In the genomic region with DNA sequence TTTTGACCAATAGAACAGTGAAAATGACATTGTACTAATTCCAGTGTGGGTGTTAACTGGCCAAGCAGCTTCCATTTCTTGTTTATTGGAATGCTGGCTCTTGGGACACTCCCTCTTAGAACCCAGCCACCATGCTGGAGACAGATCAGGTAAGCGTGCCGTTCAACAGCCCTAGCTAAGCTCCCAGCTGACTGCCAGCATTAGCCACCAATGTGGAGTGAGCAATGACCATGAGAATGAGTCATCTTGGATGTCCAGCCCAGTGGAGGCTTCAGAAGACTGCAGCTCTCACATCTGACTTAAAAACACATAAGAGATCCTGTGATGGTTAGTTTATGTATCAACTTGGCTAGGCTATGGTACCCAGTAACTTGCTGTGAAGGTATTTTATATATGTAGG, we compare ENCODE assay signal across 1 cellular context.
TF ChIP-seq lines count a peak whose summit lies in the region.

No MANE protein-coding gene starts in this region.

TF ChIP-seq in IMR-90, 13 proteins besides CTCF, POLR2A, EP300 and RAD21 (continued from another document):
- no peak for TF ChIP-seq RFX5 (IDR thresholded peaks at IDR 0.05; ENCODE audit: low read depth, low read length)
- TF ChIP-seq MAFK (IDR thresholded peaks at IDR 0.05; ENCODE audit: low read depth, low read length), result no peak
- TF ChIP-seq, protein P1, sequence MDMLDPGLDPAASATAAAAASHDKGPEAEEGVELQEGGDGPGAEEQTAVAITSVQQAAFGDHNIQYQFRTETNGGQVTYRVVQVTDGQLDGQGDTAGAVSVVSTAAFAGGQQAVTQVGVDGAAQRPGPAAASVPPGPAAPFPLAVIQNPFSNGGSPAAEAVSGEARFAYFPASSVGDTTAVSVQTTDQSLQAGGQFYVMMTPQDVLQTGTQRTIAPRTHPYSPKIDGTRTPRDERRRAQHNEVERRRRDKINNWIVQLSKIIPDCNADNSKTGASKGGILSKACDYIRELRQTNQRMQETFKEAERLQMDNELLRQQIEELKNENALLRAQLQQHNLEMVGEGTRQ (IDR thresholded peaks at IDR 0.05; ENCODE audit: low read depth, low read length), result no peak
- no peak for TF ChIP-seq MXI1 (IDR thresholded peaks at IDR 0.05; ENCODE audit: borderline replicate concordance, low read depth, low read length)
- TF ChIP-seq FOS (IDR thresholded peaks at IDR 0.05; ENCODE audit: low read depth, low read length), result no peak
- TF ChIP-seq RCOR1 (IDR thresholded peaks at IDR 0.05; ENCODE audit: insufficient replicate concordance, low read length), result no peak
- TF ChIP-seq, protein P2, sequence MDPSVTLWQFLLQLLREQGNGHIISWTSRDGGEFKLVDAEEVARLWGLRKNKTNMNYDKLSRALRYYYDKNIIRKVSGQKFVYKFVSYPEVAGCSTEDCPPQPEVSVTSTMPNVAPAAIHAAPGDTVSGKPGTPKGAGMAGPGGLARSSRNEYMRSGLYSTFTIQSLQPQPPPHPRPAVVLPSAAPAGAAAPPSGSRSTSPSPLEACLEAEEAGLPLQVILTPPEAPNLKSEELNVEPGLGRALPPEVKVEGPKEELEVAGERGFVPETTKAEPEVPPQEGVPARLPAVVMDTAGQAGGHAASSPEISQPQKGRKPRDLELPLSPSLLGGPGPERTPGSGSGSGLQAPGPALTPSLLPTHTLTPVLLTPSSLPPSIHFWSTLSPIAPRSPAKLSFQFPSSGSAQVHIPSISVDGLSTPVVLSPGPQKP (IDR thresholded peaks at IDR 0.05; ENCODE audit: borderline replicate concordance, low read depth, low read length), result no peak
